ENCODE assay signal across 8 cellular contexts in the genomic region with DNA sequence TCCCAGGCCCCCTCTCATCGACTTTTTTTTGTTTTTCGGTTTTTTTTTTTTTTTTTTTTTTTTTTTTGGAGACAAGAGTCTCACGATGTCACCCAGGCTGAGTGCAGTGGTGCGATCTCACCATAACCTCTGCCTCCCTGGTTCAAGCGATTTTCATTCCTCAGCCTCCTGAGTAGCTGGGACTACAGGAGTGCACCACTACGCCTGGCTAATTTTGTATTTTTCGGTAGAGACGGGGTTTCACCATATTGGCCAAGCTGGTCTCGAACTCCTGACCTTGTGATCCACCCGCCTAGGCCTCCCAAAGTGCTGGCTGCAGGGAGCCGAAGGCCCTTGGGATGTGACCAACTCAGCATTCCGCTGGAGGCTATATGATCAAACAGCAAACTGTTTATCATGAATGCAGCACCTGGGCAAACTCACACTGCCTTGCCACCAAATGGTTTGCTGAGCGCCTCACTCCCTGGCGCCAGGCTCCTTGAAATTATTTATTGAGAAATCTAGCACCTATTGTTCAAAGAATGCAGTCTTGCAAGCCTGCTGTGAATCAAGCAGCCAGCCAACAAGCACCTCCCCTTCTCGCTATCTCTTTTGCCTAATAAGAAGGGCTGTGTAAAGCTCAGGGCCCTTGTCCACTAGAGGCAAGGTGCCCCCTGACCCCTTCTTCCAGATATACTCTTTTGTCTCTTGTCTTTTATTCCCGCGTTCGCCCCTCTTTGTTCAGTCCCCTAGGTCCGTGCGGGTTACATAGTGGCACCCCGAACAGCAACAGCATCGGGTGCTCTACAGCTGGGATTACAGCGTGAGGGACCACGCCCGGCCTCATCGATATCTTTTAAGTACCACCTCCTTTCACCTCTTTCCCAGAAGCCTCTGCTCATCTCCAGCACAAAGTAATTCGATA. TPM values are rescaled to one million over a fixed set of nuclear protein-coding genes. Genes with fewer than 3 reads are reported as not detected.
A peak's percentile ranks its signal among the peaks of the same experiment; 100 is the strongest.
DNase-seq lines count a peak whose midpoint lies in the region; ATAC-seq, FAIRE-seq and TF ChIP-seq lines count a peak whose summit lies in the region.

No MANE protein-coding gene starts in this region.

- H3K4me3 ChIP-seq in BLaER1: peak overlapping the region; percentile 75
- peak overlapping the region; percentile 64 for H3K4me3 ChIP-seq in bronchial epithelial cell (ENCODE audit: low read depth, low read length)
- peak overlapping the region; percentile 26 to 99 for H3K4me3 ChIP-seq in mesenchymal stem cell (ENCODE audit: insufficient read depth in 1 of 2, low read depth in 1 of 2, low read length in 2 of 2)
- peak overlapping the region; percentile 90 for H3K4me3 ChIP-seq in upper lobe of right lung

- no peak overlapping the region for H2BK12ac ChIP-seq in mesenchymal stem cell (ENCODE audit: low read length in 2 of 2)

- H3K4me1 ChIP-seq in BLaER1 (peaks cover 33% of the 10 kb centered on the region), mesenchymal stem cell (ENCODE audit: control insufficient read depth, insufficient read depth, low read depth, low read length) (peaks cover 7% of the 10 kb centered on the region), upper lobe of right lung (peaks cover 30% of the 10 kb centered on the region)

- ATAC-seq in GM21737 (IDR thresholded peaks at IDR 0.05; ENCODE audit: unreplicated experiment) (peak; percentile 5), upper lobe of right lung (peak; percentile 52)

- H2BK120ac ChIP-seq in mesenchymal stem cell (ENCODE audit: low read depth, low read length): no peak overlapping the region

- peak overlapping the region in 1 of 2 experiments; percentile 15 for H3K4ac ChIP-seq in mesenchymal stem cell (ENCODE audit: low read depth in 1 of 2, low read length in 2 of 2)

- peak overlapping the region; percentile 71 for H3K27ac ChIP-seq in BLaER1
- no peak overlapping the region for H3K27ac ChIP-seq in mesenchymal stem cell (ENCODE audit: low read length, poor library complexity, severe bottlenecking)
- peak overlapping the region; percentile 88 for H3K27ac ChIP-seq in upper lobe of right lung

- no peak for FAIRE-seq in bronchial epithelial cell (lab: Jason Lieb, UNC)

- peak overlapping the region in 1 of 2 experiments; percentile 9 for H3K18ac ChIP-seq in mesenchymal stem cell (ENCODE audit: low read depth in 1 of 2, low read length in 2 of 2)

- H4K91ac ChIP-seq in mesenchymal stem cell (ENCODE audit: low read length): peak overlapping the region; percentile 22

- H2AK5ac ChIP-seq in mesenchymal stem cell (ENCODE audit: low read length, severe bottlenecking): no peak overlapping the region

- H2AFZ ChIP-seq in mesenchymal stem cell (ENCODE audit: low read depth, low read length): peak overlapping the region; percentile 20

- peak overlapping the region; percentile 97 for H3K4me2 ChIP-seq in BLaER1
- H3K4me2 ChIP-seq in mesenchymal stem cell (ENCODE audit: low read length, poor library complexity, severe bottlenecking): peak overlapping the region; percentile 82

- H2BK5ac ChIP-seq in mesenchymal stem cell (ENCODE audit: low read depth, low read length, poor library complexity, severe bottlenecking): no peak overlapping the region

- no peak overlapping the region for H3K23ac ChIP-seq in mesenchymal stem cell (ENCODE audit: low read length in 2 of 2)

- TF ChIP-seq CTCF in bronchial epithelial cell (IDR thresholded peaks at IDR 0.05; ENCODE audit: insufficient read depth, low read length, severe bottlenecking): no peak
- no peak for TF ChIP-seq CTCF in upper lobe of right lung (IDR thresholded peaks at IDR 0.05)

- H3K9ac ChIP-seq in BLaER1: peak overlapping the region; percentile 79
- H3K9ac ChIP-seq in mesenchymal stem cell (ENCODE audit: low read length): peak overlapping the region; percentile 99

- H3K9me3 ChIP-seq in BLaER1 (peaks cover 27% of the 10 kb centered on the region), mesenchymal stem cell (ENCODE audit: control insufficient read depth, low read length) (no peaks in the 10 kb centered on the region), upper lobe of right lung (no peaks in the 10 kb centered on the region)

- DNase-seq in NCI-H510A (lab: John Stamatoyannopoulos, UW) (peak; percentile 23), bronchial epithelial cell (ENCODE audit: low read depth) (peak; percentile 73), mesenchymal stem cell (peak; percentile 41), upper lobe of right lung (no peak), germinal center (ENCODE audit: low spot score) (no peak), DMS 273 (lab: John Stamatoyannopoulos, UW; ENCODE audit: unreplicated experiment) (no peak)

- H4K8ac ChIP-seq in mesenchymal stem cell (ENCODE audit: low read length): peak overlapping the region; percentile 27

- H3K36me3 ChIP-seq in BLaER1 (peaks cover 19% of the 10 kb centered on the region), bronchial epithelial cell (ENCODE audit: control insufficient read depth, insufficient read depth, low read length) (no peaks in the 10 kb centered on the region), mesenchymal stem cell (ENCODE audit: control insufficient read depth in 1 of 2, insufficient read depth in 2 of 2, low read depth in 1 of 2, low read length in 2 of 2) (no peaks in the 10 kb centered on the region), upper lobe of right lung (no peaks in the 10 kb centered on the region)

- intact Hi-C loops in upper lobe of right lung (cut with DNase I): no loop called here

- peaks cover 16% of the 10 kb centered on the region for H3K79me1 ChIP-seq in mesenchymal stem cell (replicated peaks; ENCODE audit: low read length, poor library complexity, severe bottlenecking)

- H4K20me1 ChIP-seq in BLaER1: no peaks in the 10 kb centered on the region

- H3K27me3 ChIP-seq in BLaER1 (no peaks in the 10 kb centered on the region), bronchial epithelial cell (ENCODE audit: control insufficient read depth, insufficient read depth, low read length) (no peaks in the 10 kb centered on the region), mesenchymal stem cell (ENCODE audit: control insufficient read depth in 1 of 2, insufficient read depth in 1 of 2, low read length in 2 of 2) (no peaks in the 10 kb centered on the region), upper lobe of right lung (no peaks in the 10 kb centered on the region)

- H2BK15ac ChIP-seq in mesenchymal stem cell (ENCODE audit: low read depth, poor library complexity, severe bottlenecking): no peak overlapping the region

- H3K14ac ChIP-seq in mesenchymal stem cell (ENCODE audit: low read length in 2 of 2): no peak overlapping the region

- 55% methylated on average over 27 of the region's 27 CpGs for WGBS in mesenchymal stem cell

RNA-seq across cellular contexts. Expression of gene RIGI, which starts 1.2 kb away (rescaled TPM):
- total RNA-seq in bronchial epithelial cell (1.8 and 2.9 TPM in 2 replicates), upper lobe of right lung (20.0 TPM)
- polyA plus RNA-seq in mesenchymal stem cell (2013, experiment 1 of 2): 10.3 TPM
- 10.4 TPM for polyA plus RNA-seq in mesenchymal stem cell (2013, experiment 2 of 2)

RNA-seq across cellular contexts. Expression of gene SMIM27, which starts 27.3 kb away (rescaled TPM):
- total RNA-seq in bronchial epithelial cell (1.3 and 3.1 TPM in 2 replicates), upper lobe of right lung (8.8 TPM)
- polyA plus RNA-seq in mesenchymal stem cell (2013, experiment 1 of 2): 21.5 TPM
- 22.9 TPM for polyA plus RNA-seq in mesenchymal stem cell (2013, experiment 2 of 2)

RNA-seq across cellular contexts. Expression of gene TOPORS, which starts 27.6 kb away (rescaled TPM):
- total RNA-seq in bronchial epithelial cell: 37.9 and 47.5 TPM in 2 replicates
- polyA plus RNA-seq in mesenchymal stem cell (2013, experiment 1 of 2): 18.3 TPM
- polyA plus RNA-seq in mesenchymal stem cell (2013, experiment 2 of 2): 18.6 TPM
- total RNA-seq in upper lobe of right lung: 14.6 TPM

RNA-seq across cellular contexts. Expression of gene NDUFB6, which starts 48.1 kb away (rescaled TPM):
- total RNA-seq in bronchial epithelial cell: 14.8 and 16.8 TPM in 2 replicates
- polyA plus RNA-seq in mesenchymal stem cell (2013, experiment 1 of 2): 66.2 TPM
- 72.8 TPM for polyA plus RNA-seq in mesenchymal stem cell (2013, experiment 2 of 2)
- total RNA-seq in upper lobe of right lung: 38.2 TPM

Comparison
In these comparisons a context has a peak if more than half of its experiments do, and no peak if none do; other contexts are left out.
1. DNase-seq: peak in NCI-H510A (single experiment), bronchial epithelial cell (single experiment) and mesenchymal stem cell (single experiment); none in upper lobe of right lung (single experiment), germinal center (single experiment) and DMS 273 (single experiment).
2. Peak in every context shown above with its lines, with median percentiles within 50 percentile points of each other: H3K4me3 ChIP-seq.